Comparison of ENCODE assay signal across 11 cellular contexts in genomic region chr5:68303038-68303738, GRCh38.
A peak's percentile ranks its signal among the peaks of the same experiment; 100 is the strongest.
DNase-seq lines count a peak whose midpoint lies in the region; ATAC-seq and TF ChIP-seq lines count a peak whose summit lies in the region.
"Had no signal": no experiment of that assay in that cellular context is flagged by ENCODE, and none has a peak within 500 bp of the region (broad histone marks: within the 10 kb centered on the region; RNA-seq: fewer than 3 reads in every experiment).

No MANE protein-coding gene starts in this region.

- no peak overlapping the region for H3K27ac ChIP-seq in ascending aorta

- peaks cover 29% of the 10 kb centered on the region for H3K36me3 Mint-ChIP-seq in central memory CD8-positive, alpha-beta T cell (ENCODE audit: insufficient read depth)

- peak overlapping the region; percentile 33 for H3K27ac Mint-ChIP-seq in central memory CD8-positive, alpha-beta T cell (ENCODE audit: low read depth)
- H3K27ac Mint-ChIP-seq in stimulated activated naive CD8-positive, alpha-beta T cell treated with anti-CD3 and anti-CD28 coated beads, Interleukin-15, amount 100 ng/mL, for 72 hours = peak overlapping the region; percentile 5 to 34
- H3K27ac Mint-ChIP-seq: GM23338; stimulated activated naive B cell treated with anti-CD40 and anti-IgM and Interleukin-4, amounts not matched to agents 10 μg/mL and 1 μg/mL and 100 μg/mL, for 72 hours had no signal

- no peaks in the 10 kb centered on the region for H3K27me3 ChIP-seq in ascending aorta

- DNase-seq in stimulated activated CD4-positive, alpha-beta T cell treated with anti-CD3 and anti-CD28 coated beads, Interleukin-15, amount 100 ng/mL, for 24 hours = peak; percentile 37
- no peak for DNase-seq in stimulated activated CD4-positive, alpha-beta T cell treated with anti-CD3 and anti-CD28 coated beads, Interleukin-12 subunit alpha, Interleukin-12 subunit beta, amount 100 ng/mL, for 4 hours
- DNase-seq in central memory CD8-positive, alpha-beta T cell (ENCODE audit: low spot score in 2 of 2) = no peak
- no peak for DNase-seq in stimulated activated naive CD8-positive, alpha-beta T cell treated with anti-CD3 and anti-CD28 coated beads, Interleukin-15, amount 100 ng/mL, for 72 hours
- DNase-seq in cerebellar cortex (ENCODE audit: low spot score) = no peak
- DNase-seq in NCI-H128 (lab: John Stamatoyannopoulos, UW; ENCODE audit: unreplicated experiment) = no peak
- no peak for DNase-seq in ascending aorta (ENCODE audit: low spot score in 2 of 2)
- DNase-seq: amniotic stem cell; stimulated activated naive B cell treated with anti-CD40 and anti-IgM and Interleukin-4, amounts not matched to agents 10 μg/mL and 1 μg/mL and 100 μg/mL, for 72 hours had no signal

- intact Hi-C loops in ascending aorta (cut with DNase I) = no loop called here

- peaks cover 0 to 4% of the 10 kb centered on the region in 2 donors for H3K4me1 ChIP-seq in ascending aorta

- no peak overlapping the region for H3K4me3 ChIP-seq in ascending aorta
- H3K4me3 ChIP-seq: GM23338 had no signal

- no peaks in the 10 kb centered on the region for H3K9me3 Mint-ChIP-seq in central memory CD8-positive, alpha-beta T cell
- no peaks in the 10 kb centered on the region for H3K9me3 Mint-ChIP-seq in stimulated activated naive CD8-positive, alpha-beta T cell treated with anti-CD3 and anti-CD28 coated beads, Interleukin-15, amount 100 ng/mL, for 72 hours
- H3K9me3 Mint-ChIP-seq: GM23338; stimulated activated naive B cell treated with anti-CD40 and anti-IgM and Interleukin-4, amounts not matched to agents 10 μg/mL and 1 μg/mL and 100 μg/mL, for 72 hours had no signal

- H3K27me3 Mint-ChIP-seq in central memory CD8-positive, alpha-beta T cell = no peaks in the 10 kb centered on the region
- no peaks in the 10 kb centered on the region for H3K27me3 Mint-ChIP-seq in stimulated activated naive CD8-positive, alpha-beta T cell treated with anti-CD3 and anti-CD28 coated beads, Interleukin-15, amount 100 ng/mL, for 72 hours
- H3K27me3 Mint-ChIP-seq: stimulated activated naive B cell treated with anti-CD40 and anti-IgM and Interleukin-4, amounts not matched to agents 10 μg/mL and 1 μg/mL and 100 μg/mL, for 72 hours had no signal

- H3K4me1 Mint-ChIP-seq in central memory CD8-positive, alpha-beta T cell = peaks cover 44% of the 10 kb centered on the region
- H3K4me1 Mint-ChIP-seq in stimulated activated naive CD8-positive, alpha-beta T cell treated with anti-CD3 and anti-CD28 coated beads, Interleukin-15, amount 100 ng/mL, for 72 hours = peaks cover 33% of the 10 kb centered on the region
- H3K4me1 Mint-ChIP-seq: GM23338 had no signal

- peak; percentile 80 for ATAC-seq in HG03354 (IDR thresholded peaks at IDR 0.05; ENCODE audit: poor library complexity, severe bottlenecking, unreplicated experiment)
- ATAC-seq in central memory CD8-positive, alpha-beta T cell (replicated peaks; ENCODE audit: extremely low read depth, poor library complexity, severe bottlenecking) = no peak
- ATAC-seq in stimulated activated naive CD8-positive, alpha-beta T cell treated with anti-CD3 and anti-CD28 coated beads, Interleukin-15, amount 100 ng/mL, for 72 hours = peak; percentile 66
- ATAC-seq: GM23338; stimulated activated naive B cell treated with anti-CD40 and anti-IgM and Interleukin-4, amounts not matched to agents 10 μg/mL and 1 μg/mL and 100 μg/mL, for 72 hours had no signal

- H3K36me3 ChIP-seq in ascending aorta = peaks cover 16 to 20% of the 10 kb centered on the region in 2 donors

- no peaks in the 10 kb centered on the region for H3K9me3 ChIP-seq in ascending aorta

- no peak for TF ChIP-seq CTCF in ascending aorta (IDR thresholded peaks at IDR 0.05)

- no peak overlapping the region for H3K4me3 Mint-ChIP-seq in central memory CD8-positive, alpha-beta T cell
- peak overlapping the region in 1 of 2 donors; percentile 3 for H3K4me3 Mint-ChIP-seq in stimulated activated naive CD8-positive, alpha-beta T cell treated with anti-CD3 and anti-CD28 coated beads, Interleukin-15, amount 100 ng/mL, for 72 hours
- H3K4me3 Mint-ChIP-seq: GM23338; stimulated activated naive B cell treated with anti-CD40 and anti-IgM and Interleukin-4, amounts not matched to agents 10 μg/mL and 1 μg/mL and 100 μg/mL, for 72 hours had no signal
